In genomic region chr11:27100534-27100933, GRCh38 we compare ENCODE assay signal across 22 cellular contexts. TPM values are rescaled to one million over a fixed set of nuclear protein-coding genes. Genes with fewer than 3 reads are reported as not detected.
DNase-seq lines count a peak whose midpoint lies in the region; ATAC-seq and TF ChIP-seq lines count a peak whose summit lies in the region.
"Had no signal": no experiment of that assay in that cellular context is flagged by ENCODE, and none has a peak within 500 bp of the region (broad histone marks: within the 10 kb centered on the region; RNA-seq: fewer than 3 reads in every experiment).

No MANE protein-coding gene starts in this region.

- H3K9me3 ChIP-seq in HEK293 (ENCODE audit: control insufficient read depth, insufficient read depth, low read depth, low read length), result no peaks in the 10 kb centered on the region
- no peaks in the 10 kb centered on the region for H3K9me3 ChIP-seq in fibroblast of lung (ENCODE audit: control insufficient read depth, insufficient read depth, low read depth, low read length)
- H3K9me3 ChIP-seq: gastroesophageal sphincter, stomach had no signal

- no peak overlapping the region for H3K9ac ChIP-seq in fibroblast of lung (ENCODE audit: insufficient read depth, low read length)

- H3K36me3 ChIP-seq in HEK293 (ENCODE audit: control insufficient read depth in 2 of 2, insufficient read depth in 1 of 2, low read length in 2 of 2) (no peaks in the 10 kb centered on the region), fibroblast of lung (ENCODE audit: control insufficient read depth, insufficient read depth, low read length) (no peaks in the 10 kb centered on the region)
- H3K36me3 ChIP-seq: gastroesophageal sphincter, stomach had no signal

- no peak overlapping the region for H3K4me3 ChIP-seq in HEK293 (ENCODE audit: low read depth, low read length)
- H3K4me3 ChIP-seq in fibroblast of lung (replicated peaks in 1 of 4; ENCODE audit: control extremely low read depth in 1 of 4, insufficient read depth in 1 of 4, low read depth in 3 of 4, low read length in 4 of 4), result no peak overlapping the region
- H3K4me3 ChIP-seq: gastroesophageal sphincter, stomach had no signal

- H3K27ac ChIP-seq in HEK293 (ENCODE audit: extremely low read depth, low read depth, low read length), result peak overlapping the region; percentile 42; the same call in 1 of the 2 replicates
- H3K27ac ChIP-seq in fibroblast of lung (ENCODE audit: insufficient read depth, low read length), result no peak overlapping the region
- H3K27ac ChIP-seq: gastroesophageal sphincter, stomach had no signal

- POLR2A ChIA-PET in HEK293 (lab: Yijun Ruan, JAX), result no interaction called here

- H3K27me3 ChIP-seq in fibroblast of lung (ENCODE audit: control insufficient read depth, insufficient read depth, low read length), result no peaks in the 10 kb centered on the region
- H3K27me3 ChIP-seq: gastroesophageal sphincter, stomach had no signal

- no peaks in the 10 kb centered on the region for H3K79me2 ChIP-seq in fibroblast of lung (ENCODE audit: control insufficient read depth, insufficient read depth, low read length)

- no peak for ATAC-seq in GM18517 (IDR thresholded peaks at IDR 0.05; ENCODE audit: unreplicated experiment)
- ATAC-seq: activated CD8-positive, alpha-beta T cell treated with anti-CD3 and anti-CD28 coated beads, Interleukin-2, amount 10 ng/mL, durations not matched to agents 7 days and 5 days; gastroesophageal sphincter had no signal

- H3K4me1 ChIP-seq in HEK293 (ENCODE audit: control insufficient read depth, insufficient read depth, low read length) (0 out of 2 replicates have a peak, but pooled peaks cover 5% of the 10 kb centered on the region), fibroblast of lung (ENCODE audit: control insufficient read depth, extremely low read depth, insufficient read depth, low read length) (no peaks in the 10 kb centered on the region)
- H3K4me1 ChIP-seq: gastroesophageal sphincter, stomach had no signal

- H3K4me2 ChIP-seq in fibroblast of lung (ENCODE audit: extremely low read depth, insufficient read depth, low read length), result no peak overlapping the region

- H2AFZ ChIP-seq in fibroblast of lung (ENCODE audit: low read length), result no peak overlapping the region

- H4K20me1 ChIP-seq in fibroblast of lung (ENCODE audit: control insufficient read depth, extremely low read depth, insufficient read depth, low read length), result no peaks in the 10 kb centered on the region

- CTCF ChIA-PET in HEK293 (lab: Yijun Ruan, JAX), result interaction anchor here (0.7 to 1.2 kb wide), 2 partner anchors 24 to 97 kb away, joined by 3 to 6 read pairs; no protein-coding TSS in a partner anchor

- TF ChIP-seq CTCF in HEK293 (tag by site-specific recombination; IDR thresholded peaks at IDR 0.05) (no peak), fibroblast of lung (conservative IDR thresholded peaks at IDR 0.05 in 1 of 2, IDR thresholded peaks at IDR 0.05 in 1 of 2; ENCODE audit: low read depth in 1 of 2, low read length in 2 of 2) (no peak)

- DNase-seq in DMS 273 (lab: John Stamatoyannopoulos, UW; ENCODE audit: unreplicated experiment), result peak; percentile 64
- peak; percentile 93 for DNase-seq in NCI-H446 treated with DMSO at 0.1 percent for 48 hours (lab: John Stamatoyannopoulos, UW)
- DNase-seq in fibroblast of lung (ENCODE audit: low read depth in 2 of 2), result peak; percentile 34 to 56
- no peak for DNase-seq in dermis blood vessel endothelial cell
- DNase-seq in activated naive CD4-positive, alpha-beta T cell treated with anti-CD3 and anti-CD28 coated beads, Interleukin-2, amount 50 U/mL, for 16 hours, result no peak
- DNase-seq: activated CD8-positive, alpha-beta T cell treated with anti-CD3 and anti-CD28 coated beads, Interleukin-2, amount 10 ng/mL, durations not matched to agents 7 days and 5 days; activated T-cell treated with anti-CD3 and anti-CD28 coated beads, Interleukin-2, amount 50 U/mL, for 24 hours; cortex of kidney; GDM1; H9; left cardiac atrium; NCI-H1694 treated with DMSO at 0.1 percent for 48 hours; NK-92 treated with Interleukin-12 subunit alpha and Interleukin-12 subunit beta, amount 100 ng/mL, for 24 hours; small intestine; stimulated activated CD4-positive, alpha-beta T cell treated with anti-CD3 and anti-CD28 coated beads, Interleukin-4, amount 100 ng/mL, for 1 hour; stomach; T1000 had no signal

TF ChIP-seq in HEK293, 187 proteins besides CTCF, POLR2A, EP300 and RAD21 (continues in another document):
- TF ChIP-seq INSM2 (tag by site-specific recombination; IDR thresholded peaks at IDR 0.05), result peak; percentile 84
- TF ChIP-seq SALL2 (tag by site-specific recombination; IDR thresholded peaks at IDR 0.05; ENCODE audit: borderline replicate concordance), result no peak
- TF ChIP-seq ZNF629 (tag by site-specific recombination; IDR thresholded peaks at IDR 0.05), result peak; percentile 93
- no peak for TF ChIP-seq ZNF223 (tag by site-specific recombination; IDR thresholded peaks at IDR 0.05)
- no peak for TF ChIP-seq ZBTB48 (tag by site-specific recombination; IDR thresholded peaks at IDR 0.05)
- TF ChIP-seq BCL11A (tag by site-specific recombination; IDR thresholded peaks at IDR 0.05; ENCODE audit: low read depth), result no peak
- TF ChIP-seq ZNF561 (tag by site-specific recombination; IDR thresholded peaks at IDR 0.05; ENCODE audit: borderline replicate concordance), result no peak
- no peak for TF ChIP-seq ZNF18 (tag by site-specific recombination; IDR thresholded peaks at IDR 0.05)
- TF ChIP-seq ZNF692 (tag by site-specific recombination; IDR thresholded peaks at IDR 0.05), result 0 out of 2 replicates have a peak, but pooled peaks have one; percentile 43

RNA-seq across cellular contexts. Expression of gene BBOX1, which starts 59.9 kb away (rescaled TPM):
- total RNA-seq in fibroblast of lung, result not detected in 2 replicates
- polyA plus RNA-seq in fibroblast of lung, result not detected in 2 replicates
- not detected in 2 replicates for polyA plus RNA-seq in fibroblast of lung (2012)
- polyA minus RNA-seq in fibroblast of lung (ENCODE audit: low replicate concordance), result not detected in 2 replicates
- total RNA-seq in dermis blood vessel endothelial cell, result not detected in 2 replicates
- total RNA-seq: activated CD8-positive, alpha-beta T cell treated with anti-CD3 and anti-CD28 coated beads, Interleukin-2, amount 10 ng/mL, durations not matched to agents 7 days and 5 days; H9; posterior vena cava had no signal
- polyA plus RNA-seq: neural cell, small intestine had no signal

Comparison
In these comparisons a context has a peak if more than half of its experiments do, and no peak if none do; other contexts are left out.
1. DNase-seq: peak in DMS 273 (single experiment), NCI-H446 treated with DMSO at 0.1 percent for 48 hours (single experiment) and fibroblast of lung (2 of 2); none in dermis blood vessel endothelial cell (single experiment) and activated naive CD4-positive, alpha-beta T cell treated with anti-CD3 and anti-CD28 coated beads, Interleukin-2, amount 50 U/mL, for 16 hours (single experiment).